ENCODE assay signal across 19 cellular contexts in the genomic region with DNA sequence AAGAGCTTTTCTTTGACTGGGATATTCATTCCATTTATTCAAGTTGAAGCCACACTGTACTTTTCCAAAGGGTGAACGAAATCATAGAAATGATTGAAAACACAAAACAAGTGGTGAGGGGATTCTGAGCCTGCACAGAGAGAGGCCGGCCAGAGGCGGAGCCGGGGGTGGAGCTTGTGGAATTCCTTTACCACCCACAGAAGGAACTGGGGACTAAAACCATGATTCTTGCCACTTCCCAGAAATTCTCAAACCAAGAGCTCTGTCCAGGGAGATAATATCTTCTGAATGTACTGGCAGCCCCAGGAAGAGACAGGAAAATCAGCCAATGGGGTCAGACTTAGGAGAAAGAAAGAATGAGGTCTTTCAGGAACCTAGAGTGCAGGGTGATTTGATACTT. TPM values are rescaled to one million over a fixed set of nuclear protein-coding genes. Genes with fewer than 3 reads are reported as not detected.
DNase-seq lines count a peak whose midpoint lies in the region; ATAC-seq and TF ChIP-seq lines count a peak whose summit lies in the region.
"Had no signal": no experiment of that assay in that cellular context is flagged by ENCODE, and none has a peak within 500 bp of the region (broad histone marks: within the 10 kb centered on the region; RNA-seq: fewer than 3 reads in every experiment).

No MANE protein-coding gene starts in this region.

- no peak for ATAC-seq in activated T-helper 17 cell treated with anti-CD3 and anti-CD28 coated beads, Interleukin-2, amount 50 U/mL, for 72 hours (replicated peaks)
- ATAC-seq in effector memory CD8-positive, alpha-beta T cell (replicated peaks), result no peak
- ATAC-seq: A549 had no signal

- WGBS in smooth muscle cell (ENCODE audit: low lambda C conversion rate), result 86% methylated on average over 4 of the region's 4 CpGs

- no peak overlapping the region for H2AFZ ChIP-seq in smooth muscle cell (ENCODE audit: low read depth)

- peaks cover 21% of the 10 kb centered on the region for H3K4me1 ChIP-seq in smooth muscle cell (ENCODE audit: low read depth)
- no peaks in the 10 kb centered on the region for H3K4me1 ChIP-seq in colonic mucosa
- H3K4me1 ChIP-seq: Peyer's patch had no signal

- H3K4me3 ChIP-seq in coronary artery (peak overlapping the region; percentile 16), smooth muscle cell (no peak overlapping the region), colonic mucosa (no peak overlapping the region)
- H3K4me3 ChIP-seq: A549, Peyer's patch had no signal

- DNase-seq in HFFc6, result no peak
- no peak for DNase-seq in coronary artery (ENCODE audit: low spot score)
- peak; percentile 49 for DNase-seq in iPS-NIHi7 (ENCODE audit: extremely low spot score)
- no peak for DNase-seq in smooth muscle cell (lab: John Stamatoyannopoulos, UW; ENCODE audit: unreplicated experiment)
- no peak for DNase-seq in effector memory CD8-positive, alpha-beta T cell
- no peak for DNase-seq in ecto neural progenitor cell (ENCODE audit: low spot score)
- DNase-seq in colonic mucosa, result no peak
- DNase-seq: NCI-H1105 treated with DMSO at 0.1 percent for 48 hours, NCI-H1694, NCI-H2081 treated with DMSO at 0.1 percent for 48 hours, NCI-H2171 treated with DMSO at 0.1 percent for 48 hours, NCI-H524 treated with DMSO at 0.1 percent for 48 hours, NCI-H82, Peyer's patch had no signal

- H3K27ac Mint-ChIP-seq in HFFc6, result peak overlapping the region; percentile 58
- H3K27ac Mint-ChIP-seq in activated T-helper 17 cell treated with anti-CD3 and anti-CD28 coated beads, Interleukin-2, amount 50 U/mL, for 72 hours, result no peak overlapping the region
- H3K27ac Mint-ChIP-seq in effector memory CD8-positive, alpha-beta T cell, result no peak overlapping the region
- H3K27ac Mint-ChIP-seq: B cell, CD14-positive monocyte, IgD-negative memory B cell had no signal

- peaks cover 6% of the 10 kb centered on the region for H3F3A ChIP-seq in smooth muscle cell (ENCODE audit: low read depth)

- H3K4me3 Mint-ChIP-seq in HFFc6, result no peak overlapping the region; the same call in 1 of the 2 replicates
- no peak overlapping the region for H3K4me3 Mint-ChIP-seq in activated T-helper 17 cell treated with anti-CD3 and anti-CD28 coated beads, Interleukin-2, amount 50 U/mL, for 72 hours
- H3K4me3 Mint-ChIP-seq in effector memory CD8-positive, alpha-beta T cell, result no peak overlapping the region
- H3K4me3 Mint-ChIP-seq: B cell, CD14-positive monocyte, IgD-negative memory B cell had no signal

- peaks cover 73% of the 10 kb centered on the region for H3K79me2 ChIP-seq in smooth muscle cell (ENCODE audit: low read depth)

- H3K27ac ChIP-seq in coronary artery, result peak overlapping the region; percentile 46 to 66
- peak overlapping the region; percentile 54 for H3K27ac ChIP-seq in smooth muscle cell (ENCODE audit: low read depth)
- no peak overlapping the region for H3K27ac ChIP-seq in colonic mucosa
- H3K27ac ChIP-seq: A549, Peyer's patch had no signal

- H3K27me3 ChIP-seq in smooth muscle cell (ENCODE audit: low read depth) (no peaks in the 10 kb centered on the region), colonic mucosa (no peaks in the 10 kb centered on the region)
- H3K27me3 ChIP-seq: Peyer's patch had no signal

- H3K9ac ChIP-seq in smooth muscle cell (ENCODE audit: low read depth), result no peak overlapping the region
- no peak overlapping the region for H3K9ac ChIP-seq in colonic mucosa (ENCODE audit: low read depth in 2 of 2, low read length in 2 of 2)

- intact Hi-C loops in colonic mucosa (cut with DNase I), result no loop called here

- peak overlapping the region; percentile 29 for H3K4me2 ChIP-seq in smooth muscle cell
- H3K4me2 ChIP-seq: A549 had no signal

- peaks cover 4% of the 10 kb centered on the region for H3K36me3 ChIP-seq in smooth muscle cell (ENCODE audit: low read depth)
- H3K36me3 ChIP-seq in colonic mucosa, result no peaks in the 10 kb centered on the region
- H3K36me3 ChIP-seq: Peyer's patch had no signal

- peaks cover 2% of the 10 kb centered on the region; the same call in 1 of the 2 replicates for H3K27me3 Mint-ChIP-seq in HFFc6 (ENCODE audit: insufficient read depth)
- peaks cover 12% of the 10 kb centered on the region for H3K27me3 Mint-ChIP-seq in activated T-helper 17 cell treated with anti-CD3 and anti-CD28 coated beads, Interleukin-2, amount 50 U/mL, for 72 hours
- peaks cover 3 to 12% of the 10 kb centered on the region in 2 donors for H3K27me3 Mint-ChIP-seq in effector memory CD8-positive, alpha-beta T cell
- H3K27me3 Mint-ChIP-seq: B cell, IgD-negative memory B cell had no signal

- H3K9me3 ChIP-seq in smooth muscle cell (replicated peaks; ENCODE audit: low read depth), result no peaks in the 10 kb centered on the region
- no peaks in the 10 kb centered on the region for H3K9me3 ChIP-seq in colonic mucosa
- H3K9me3 ChIP-seq: A549, Peyer's patch had no signal

- H3K4me1 Mint-ChIP-seq in HFFc6 (ENCODE audit: low read depth), result peaks cover 92% of the 10 kb centered on the region
- H3K4me1 Mint-ChIP-seq in activated T-helper 17 cell treated with anti-CD3 and anti-CD28 coated beads, Interleukin-2, amount 50 U/mL, for 72 hours, result no peaks in the 10 kb centered on the region
- H3K4me1 Mint-ChIP-seq in effector memory CD8-positive, alpha-beta T cell (ENCODE audit: low read depth in 2 of 2), result no peaks in the 10 kb centered on the region
- H3K4me1 Mint-ChIP-seq: B cell, CD14-positive monocyte, IgD-negative memory B cell had no signal

- H4K20me1 ChIP-seq in smooth muscle cell (ENCODE audit: low read depth), result peaks cover 13% of the 10 kb centered on the region

- H3K9me3 Mint-ChIP-seq in HFFc6, result no peaks in the 10 kb centered on the region
- H3K9me3 Mint-ChIP-seq in activated T-helper 17 cell treated with anti-CD3 and anti-CD28 coated beads, Interleukin-2, amount 50 U/mL, for 72 hours, result no peaks in the 10 kb centered on the region
- H3K9me3 Mint-ChIP-seq in effector memory CD8-positive, alpha-beta T cell, result no peaks in the 10 kb centered on the region
- H3K9me3 Mint-ChIP-seq: IgD-negative memory B cell had no signal

- TF ChIP-seq CTCF in HFFc6 (IDR thresholded peaks at IDR 0.05), result no peak
- TF ChIP-seq CTCF in coronary artery (IDR thresholded peaks at IDR 0.05), result no peak
- no peak for TF ChIP-seq CTCF in smooth muscle cell (IDR thresholded peaks at IDR 0.05; ENCODE audit: borderline replicate concordance, insufficient read depth, poor library complexity, severe bottlenecking)
- no peak for TF ChIP-seq CTCF in colonic mucosa (IDR thresholded peaks at IDR 0.05)

- H3K36me3 Mint-ChIP-seq in HFFc6 (ENCODE audit: low read depth), result peaks cover 54% of the 10 kb centered on the region
- H3K36me3 Mint-ChIP-seq in activated T-helper 17 cell treated with anti-CD3 and anti-CD28 coated beads, Interleukin-2, amount 50 U/mL, for 72 hours (ENCODE audit: low read depth), result no peaks in the 10 kb centered on the region
- H3K36me3 Mint-ChIP-seq in effector memory CD8-positive, alpha-beta T cell (ENCODE audit: insufficient read depth), result no peaks in the 10 kb centered on the region
- H3K36me3 Mint-ChIP-seq: CD14-positive monocyte, IgD-negative memory B cell had no signal

RNA-seq across cellular contexts. Expression of a gene that starts 20.8 kb away (rescaled TPM):
- 100 to 1,000 TPM; 584 to 754 (median 609) TPM for total RNA-seq in HFFc6 (2021; fragmentation: NEBNext Ultra II Directional; extraction: Animal tissue kit (Norgen Biotek cat#: 25700))
- total RNA-seq in smooth muscle cell, result 330 and 455 TPM in 2 replicates
- 97.3 and 137 TPM in 2 replicates for polyA plus RNA-seq in smooth muscle cell
- 1 to 10 TPM in 1 of 2 donors, under 1 TPM in 1; 0.91 to 1.6 TPM for total RNA-seq in activated T-helper 17 cell treated with anti-CD3 and anti-CD28 coated beads, Interleukin-2, amount 50 U/mL, for 72 hours
- total RNA-seq in colonic mucosa, result 10 to 100 TPM in 1 of 2 donors, 1 to 10 TPM in 1; 6.6 to 19.5 TPM
- polyA plus RNA-seq: CD14-positive monocyte, IgD-negative memory B cell had no signal

Comparison
In these comparisons a context has a peak if more than half of its experiments do, and no peak if none do; other contexts are left out.
1. RNA of a gene that starts 20.8 kb away (total RNA-seq): 584 to 754 TPM in HFFc6 and 330 to 455 TPM in smooth muscle cell; 6.6 to 19.5 TPM in colonic mucosa and 0.91 to 1.6 TPM in activated T-helper 17 cell treated with anti-CD3 and anti-CD28 coated beads, Interleukin-2, amount 50 U/mL, for 72 hours; every median in the first group is over 10 times any median in the second.